In genomic region chr19:39297931-39298634, GRCh38 we compare ENCODE assay signal across 10 cellular contexts. TPM values are rescaled to one million over a fixed set of nuclear protein-coding genes. Genes with fewer than 3 reads are reported as not detected.
DNase-seq lines count a peak whose midpoint lies in the region; ATAC-seq and TF ChIP-seq lines count a peak whose summit lies in the region.
"Had no signal": no experiment of that assay in that cellular context is flagged by ENCODE, and none has a peak within 500 bp of the region (broad histone marks: within the 10 kb centered on the region; RNA-seq: fewer than 3 reads in every experiment).

No MANE protein-coding gene starts in this region.

- 38% methylated on average over 9 of the region's 17 CpGs for WGBS in right lobe of liver (ENCODE audit: insufficient coverage, low coverage, low lambda C conversion rate, missing lambda C conversion rate)
- 54 to 57% methylated on average over 14 to 16 of the region's 17 CpGs for WGBS in upper lobe of left lung, 2 donors

- no peak for TF ChIP-seq CTCF in right lobe of liver (IDR thresholded peaks at IDR 0.05)
- no peak for TF ChIP-seq CTCF in upper lobe of left lung (IDR thresholded peaks at IDR 0.05)

- peaks cover 29% of the 10 kb centered on the region for H3K4me1 Mint-ChIP-seq in activated T-helper 2 cell treated with anti-CD3 and anti-CD28 coated beads, Interferon-gamma antibody, Interleukin-2, Interleukin-4, amounts not matched to agents 10 μg/mL and 5 μg/mL and 100 μg/mL, durations not matched to agents 14 hours and 24 hours and 36 hours (ENCODE audit: low read depth)
- H3K4me1 Mint-ChIP-seq: neural crest cell had no signal

- no peaks in the 10 kb centered on the region for H3K9me3 ChIP-seq in right lobe of liver
- no peaks in the 10 kb centered on the region for H3K9me3 ChIP-seq in upper lobe of left lung

- no peaks in the 10 kb centered on the region for H3K9me3 Mint-ChIP-seq in activated T-helper 2 cell treated with anti-CD3 and anti-CD28 coated beads, Interferon-gamma antibody, Interleukin-2, Interleukin-4, amounts not matched to agents 10 μg/mL and 5 μg/mL and 100 μg/mL, durations not matched to agents 14 hours and 24 hours and 36 hours
- H3K9me3 Mint-ChIP-seq: neural crest cell had no signal

- no peaks in the 10 kb centered on the region for H3K4me1 ChIP-seq in right lobe of liver
- H3K4me1 ChIP-seq in upper lobe of left lung = no peaks in the 10 kb centered on the region

- H3K4me3 ChIP-seq in right lobe of liver = no peak overlapping the region
- H3K4me3 ChIP-seq in upper lobe of left lung = no peak overlapping the region

- no peaks in the 10 kb centered on the region for H3K36me3 ChIP-seq in right lobe of liver
- H3K36me3 ChIP-seq in upper lobe of left lung = no peaks in the 10 kb centered on the region

- H3K36me3 Mint-ChIP-seq in activated T-helper 2 cell treated with anti-CD3 and anti-CD28 coated beads, Interferon-gamma antibody, Interleukin-2, Interleukin-4, amounts not matched to agents 10 μg/mL and 5 μg/mL and 100 μg/mL, durations not matched to agents 14 hours and 24 hours and 36 hours (ENCODE audit: low read depth) = no peaks in the 10 kb centered on the region

- ATAC-seq in right lobe of liver = peak; percentile 40 to 70 (median 64)
- peak; percentile 46 to 73 for ATAC-seq in upper lobe of left lung (ENCODE audit: low FRiP score in 2 of 2)
- no peak for ATAC-seq in GM21528 (IDR thresholded peaks at IDR 0.05; ENCODE audit: low FRiP score, unreplicated experiment)

- peaks cover 8% of the 10 kb centered on the region for H3K27me3 Mint-ChIP-seq in activated T-helper 2 cell treated with anti-CD3 and anti-CD28 coated beads, Interferon-gamma antibody, Interleukin-2, Interleukin-4, amounts not matched to agents 10 μg/mL and 5 μg/mL and 100 μg/mL, durations not matched to agents 14 hours and 24 hours and 36 hours (ENCODE audit: low read depth)

- TF ChIP-seq EP300 in upper lobe of left lung (IDR thresholded peaks at IDR 0.05) = no peak

- intact Hi-C loops in activated T-helper 2 cell treated with anti-CD3 and anti-CD28 coated beads, Interferon-gamma antibody, Interleukin-2, Interleukin-4, amounts not matched to agents 10 μg/mL and 5 μg/mL and 100 μg/mL, durations not matched to agents 14 hours and 24 hours and 36 hours (cut with micrococcal nuclease) = no loop called here
- intact Hi-C loops in right lobe of liver (cut with DNase I) = no loop called here

- H3K27me3 ChIP-seq in right lobe of liver (no peaks in the 10 kb centered on the region), upper lobe of left lung (no peaks in the 10 kb centered on the region)

- H3K27ac ChIP-seq in right lobe of liver (no peak overlapping the region), upper lobe of left lung (no peak overlapping the region)

- peak overlapping the region; percentile 7 for H3K4me3 Mint-ChIP-seq in activated T-helper 2 cell treated with anti-CD3 and anti-CD28 coated beads, Interferon-gamma antibody, Interleukin-2, Interleukin-4, amounts not matched to agents 10 μg/mL and 5 μg/mL and 100 μg/mL, durations not matched to agents 14 hours and 24 hours and 36 hours (ENCODE audit: low read depth)
- H3K4me3 Mint-ChIP-seq: neural crest cell had no signal

- H3K27ac Mint-ChIP-seq in activated T-helper 2 cell treated with anti-CD3 and anti-CD28 coated beads, Interferon-gamma antibody, Interleukin-2, Interleukin-4, amounts not matched to agents 10 μg/mL and 5 μg/mL and 100 μg/mL, durations not matched to agents 14 hours and 24 hours and 36 hours = peak overlapping the region; percentile 54

- TF ChIP-seq POLR2A in right lobe of liver (IDR thresholded peaks at IDR 0.05) (no peak), upper lobe of left lung (IDR thresholded peaks at IDR 0.05) (no peak)

- DNase-seq in stimulated activated CD4-positive, alpha-beta T cell treated with anti-CD3 and anti-CD28 coated beads, Interleukin-4, amount 100 ng/mL, for 24 hours = peak; percentile 18
- DNase-seq in stimulated activated CD4-positive, alpha-beta T cell treated with anti-CD3 and anti-CD28 coated beads, Interleukin-12 subunit alpha, Interleukin-12 subunit beta, amount 100 ng/mL, for 4 hours = no peak
- peak; percentile 69 for DNase-seq in activated T-helper 2 cell treated with anti-CD3 and anti-CD28 coated beads, Interferon-gamma antibody, Interleukin-2, Interleukin-4, amounts not matched to agents 10 μg/mL and 5 μg/mL and 100 μg/mL, durations not matched to agents 14 hours and 24 hours and 36 hours (ENCODE audit: low spot score)
- peak in 1 of 3 donors; percentile 60 for DNase-seq in right lobe of liver
- peak; percentile 42 to 79 for DNase-seq in upper lobe of left lung
- no peak for DNase-seq in ureter (ENCODE audit: low spot score)
- no peak for DNase-seq in HuH-7 (ENCODE audit: low spot score)
- DNase-seq: NCI-H1436 treated with DMSO at 0.1 percent for 48 hours had no signal

RNA-seq across cellular contexts. Expression of gene IFNL1, which starts 1.9 kb away (rescaled TPM):
- total RNA-seq in activated T-helper 2 cell treated with anti-CD3 and anti-CD28 coated beads, Interferon-gamma antibody, Interleukin-2, Interleukin-4, amounts not matched to agents 10 μg/mL and 5 μg/mL and 100 μg/mL, durations not matched to agents 14 hours and 24 hours and 36 hours = not detected in 2 replicates
- total RNA-seq in right lobe of liver (not detected), upper lobe of left lung (not detected), ureter (not detected)
- total RNA-seq: neural crest cell had no signal

RNA-seq across cellular contexts. Expression of gene LRFN1, which starts 22.6 kb away (rescaled TPM):
- total RNA-seq in activated T-helper 2 cell treated with anti-CD3 and anti-CD28 coated beads, Interferon-gamma antibody, Interleukin-2, Interleukin-4, amounts not matched to agents 10 μg/mL and 5 μg/mL and 100 μg/mL, durations not matched to agents 14 hours and 24 hours and 36 hours = 4.4 and 4.5 TPM in 2 replicates
- total RNA-seq in right lobe of liver (under 1 TPM; 0.32 to 0.97 (median 0.61) TPM), upper lobe of left lung (1 to 10 TPM in 5 of 6 donors, under 1 TPM in 1; 0.69 to 5.0 (median 1.8) TPM), ureter (1.7 TPM)

RNA-seq across cellular contexts. Expression of gene IFNL2, which starts 29.9 kb away (rescaled TPM):
- not detected in 2 replicates for total RNA-seq in activated T-helper 2 cell treated with anti-CD3 and anti-CD28 coated beads, Interferon-gamma antibody, Interleukin-2, Interleukin-4, amounts not matched to agents 10 μg/mL and 5 μg/mL and 100 μg/mL, durations not matched to agents 14 hours and 24 hours and 36 hours
- not detected for total RNA-seq in right lobe of liver
- total RNA-seq in upper lobe of left lung = not detected
- total RNA-seq in ureter = not detected
- total RNA-seq: neural crest cell had no signal

RNA-seq across cellular contexts. Expression of gene GMFG, which starts 37.8 kb away (rescaled TPM):
- total RNA-seq in activated T-helper 2 cell treated with anti-CD3 and anti-CD28 coated beads, Interferon-gamma antibody, Interleukin-2, Interleukin-4, amounts not matched to agents 10 μg/mL and 5 μg/mL and 100 μg/mL, durations not matched to agents 14 hours and 24 hours and 36 hours = 350 and 364 TPM in 2 replicates
- total RNA-seq in right lobe of liver (10 to 100 TPM in 3 of 6 experiments, 1 to 10 TPM in 3; 2.8 to 23.8 (median 12.7) TPM), upper lobe of left lung (100 to 1,000 TPM in 2 of 6 donors, 10 to 100 TPM in 4; 23.0 to 163 (median 75.3) TPM), ureter (22.3 TPM)

RNA-seq across cellular contexts. Expression of gene SAMD4B, which starts 44.1 kb away (rescaled TPM):
- total RNA-seq in activated T-helper 2 cell treated with anti-CD3 and anti-CD28 coated beads, Interferon-gamma antibody, Interleukin-2, Interleukin-4, amounts not matched to agents 10 μg/mL and 5 μg/mL and 100 μg/mL, durations not matched to agents 14 hours and 24 hours and 36 hours = 64.0 TPM in 2 replicates
- total RNA-seq in right lobe of liver = 10 to 100 TPM; 23.0 to 45.6 (median 31.6) TPM
- 100 to 1,000 TPM in 2 of 6 donors, 10 to 100 TPM in 4; 57.7 to 125 (median 79.3) TPM for total RNA-seq in upper lobe of left lung
- 104 TPM for total RNA-seq in ureter

Comparison
In these comparisons a context has a peak if more than half of its experiments do, and no peak if none do; other contexts are left out.
1. DNase-seq: peak in stimulated activated CD4-positive, alpha-beta T cell treated with anti-CD3 and anti-CD28 coated beads, Interleukin-4, amount 100 ng/mL, for 24 hours (single experiment), activated T-helper 2 cell treated with anti-CD3 and anti-CD28 coated beads, Interferon-gamma antibody, Interleukin-2, Interleukin-4, amounts not matched to agents 10 μg/mL and 5 μg/mL and 100 μg/mL, durations not matched to agents 14 hours and 24 hours and 36 hours (single experiment) and upper lobe of left lung (2 of 2); none in stimulated activated CD4-positive, alpha-beta T cell treated with anti-CD3 and anti-CD28 coated beads, Interleukin-12 subunit alpha, Interleukin-12 subunit beta, amount 100 ng/mL, for 4 hours (single experiment), ureter (single experiment) and HuH-7 (single experiment).